In the genomic region with DNA sequence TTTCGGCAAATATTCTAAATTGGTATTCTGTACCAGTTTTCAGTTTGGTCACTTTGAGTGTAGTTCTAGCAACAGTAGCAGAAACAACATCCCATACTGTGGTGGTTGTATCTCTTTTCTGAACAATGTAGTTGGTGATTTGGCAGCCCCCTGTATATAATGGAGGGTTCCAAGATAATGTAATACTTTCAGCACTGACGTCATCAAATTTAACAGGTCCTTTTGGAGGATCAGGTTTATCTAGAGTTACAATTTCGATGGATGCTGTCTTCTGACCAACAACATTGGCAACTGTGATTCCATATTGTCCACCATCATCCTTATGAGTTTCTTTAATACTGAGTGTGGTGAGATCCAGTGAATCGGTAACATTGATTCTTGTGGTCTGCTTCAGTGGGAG, we compare ENCODE assay signal across 1 cellular context.
TF ChIP-seq lines count a peak whose summit lies in the region.

No MANE protein-coding gene starts in this region.

TF ChIP-seq in HepG2, 621 proteins besides CTCF, POLR2A, EP300 and RAD21 (continued from another document):
- TF ChIP-seq, protein P1, sequence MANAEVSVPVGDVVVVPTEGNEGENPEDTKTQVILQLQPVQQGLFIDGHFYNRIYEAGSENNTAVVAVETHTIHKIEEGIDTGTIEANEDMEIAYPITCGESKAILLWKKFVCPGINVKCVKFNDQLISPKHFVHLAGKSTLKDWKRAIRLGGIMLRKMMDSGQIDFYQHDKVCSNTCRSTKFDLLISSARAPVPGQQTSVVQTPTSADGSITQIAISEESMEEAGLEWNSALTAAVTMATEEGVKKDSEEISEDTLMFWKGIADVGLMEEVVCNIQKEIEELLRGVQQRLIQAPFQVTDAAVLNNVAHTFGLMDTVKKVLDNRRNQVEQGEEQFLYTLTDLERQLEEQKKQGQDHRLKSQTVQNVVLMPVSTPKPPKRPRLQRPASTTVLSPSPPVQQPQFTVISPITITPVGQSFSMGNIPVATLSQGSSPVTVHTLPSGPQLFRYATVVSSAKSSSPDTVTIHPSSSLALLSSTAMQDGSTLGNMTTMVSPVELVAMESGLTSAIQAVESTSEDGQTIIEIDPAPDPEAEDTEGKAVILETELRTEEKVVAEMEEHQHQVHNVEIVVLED (CRISPR knock-in tag; IDR thresholded peaks at IDR 0.05; ENCODE audit: borderline replicate concordance): no peak
- TF ChIP-seq ARNTL (CRISPR knock-in tag; IDR thresholded peaks at IDR 0.05): no peak
- TF ChIP-seq CEBPG (CRISPR knock-in tag; IDR thresholded peaks at IDR 0.05): no peak
- no peak for TF ChIP-seq ZMYM2 (CRISPR knock-in tag; IDR thresholded peaks at IDR 0.05)
- TF ChIP-seq ATRX (CRISPR knock-in tag; IDR thresholded peaks at IDR 0.05; ENCODE audit: borderline replicate concordance): no peak
- peak; percentile 94 for TF ChIP-seq CREB1 (IDR thresholded peaks at IDR 0.05)
- no peak for TF ChIP-seq CREB1 (CRISPR knock-in tag; IDR thresholded peaks at IDR 0.05)
- no peak for TF ChIP-seq POLR2AphosphoS2 (IDR thresholded peaks at IDR 0.05; ENCODE audit: low read depth, low read length)
- no peak for TF ChIP-seq TBX3 (IDR thresholded peaks at IDR 0.05; ENCODE audit: borderline replicate concordance)
